In genomic region chr3:13377741-13378140, GRCh38 we compare ENCODE assay signal across 8 cellular contexts. TPM values are rescaled to one million over a fixed set of nuclear protein-coding genes. Genes with fewer than 3 reads are reported as not detected.
DNase-seq lines count a peak whose midpoint lies in the region; ATAC-seq and TF ChIP-seq lines count a peak whose summit lies in the region.
"Not testable (repeated sequence)": the region's sequence is repeated elsewhere in the genome, so short reads cannot be mapped to it uniquely, and the experiment has no call there.

No MANE protein-coding gene starts in this region.

- H3K27me3 Mint-ChIP-seq in activated T-cell treated with anti-CD3 and anti-CD28 coated beads, Interleukin-2, amount 50 U/mL, for 24 hours; activated naive CD8-positive, alpha-beta T cell treated with anti-CD3 and anti-CD28 coated beads, Interleukin-2, amount 50 U/mL, for 24 hours; neural crest cell (ENCODE audit: low read depth); stimulated activated naive B cell treated with anti-CD40 and anti-IgM and Interleukin-4, amounts not matched to agents 10 μg/mL and 1 μg/mL and 100 μg/mL, for 72 hours: not testable (repeated sequence)

- peak overlapping the region; percentile 92 to 99 (median 96) for H3K4me2 ChIP-seq in BLaER1 treated with 17β-estradiol and CSF1 and Interleukin-3, amounts not matched to agents 10 nM and 100 nM

- H3K4me3 Mint-ChIP-seq in activated T-cell treated with anti-CD3 and anti-CD28 coated beads, Interleukin-2, amount 50 U/mL, for 24 hours; activated naive CD8-positive, alpha-beta T cell treated with anti-CD3 and anti-CD28 coated beads, Interleukin-2, amount 50 U/mL, for 24 hours; neural crest cell; stimulated activated naive B cell treated with anti-CD40 and anti-IgM and Interleukin-4, amounts not matched to agents 10 μg/mL and 1 μg/mL and 100 μg/mL, for 72 hours: not testable (repeated sequence)

- ATAC-seq in GM18511 (IDR thresholded peaks at IDR 0.05; ENCODE audit: unreplicated experiment) (peak; percentile 8), HG03342 (IDR thresholded peaks at IDR 0.05; ENCODE audit: unreplicated experiment) (peak; percentile 6)
- not testable (repeated sequence) for ATAC-seq in activated naive CD8-positive, alpha-beta T cell treated with anti-CD3 and anti-CD28 coated beads, Interleukin-2, amount 50 U/mL, for 24 hours; Right ventricle myocardium inferior
- peak in 1 of 2 donors; percentile 9 for ATAC-seq in stimulated activated naive B cell treated with anti-CD40 and anti-IgM and Interleukin-4, amounts not matched to agents 10 μg/mL and 1 μg/mL and 100 μg/mL, for 72 hours (replicated peaks)

- H3K4me3 ChIP-seq in BLaER1 treated with 17β-estradiol and CSF1 and Interleukin-3, amounts not matched to agents 10 nM and 100 nM, result peak overlapping the region in 4 of 10 experiments; percentile 12 to 52 (median 33); a peak in 5 of 20 replicates

- peaks cover 74% of the 10 kb centered on the region for H3K36me3 Mint-ChIP-seq in activated T-cell treated with anti-CD3 and anti-CD28 coated beads, Interleukin-2, amount 50 U/mL, for 24 hours (ENCODE audit: low read depth)
- H3K36me3 Mint-ChIP-seq in activated naive CD8-positive, alpha-beta T cell treated with anti-CD3 and anti-CD28 coated beads, Interleukin-2, amount 50 U/mL, for 24 hours (ENCODE audit: low read depth), result peaks cover 41% of the 10 kb centered on the region
- not testable (repeated sequence) for H3K36me3 Mint-ChIP-seq in neural crest cell (ENCODE audit: low read depth)
- peaks cover 38 to 41% of the 10 kb centered on the region in 2 donors for H3K36me3 Mint-ChIP-seq in stimulated activated naive B cell treated with anti-CD40 and anti-IgM and Interleukin-4, amounts not matched to agents 10 μg/mL and 1 μg/mL and 100 μg/mL, for 72 hours

- not testable (repeated sequence) for H3K9me3 ChIP-seq in BLaER1 treated with 17β-estradiol and CSF1 and Interleukin-3, amounts not matched to agents 10 nM and 100 nM (replicated peaks in 1 of 11)

- not testable (repeated sequence) for DNase-seq in activated T-cell treated with anti-CD3 and anti-CD28 coated beads, Interleukin-2, amount 50 U/mL, for 24 hours; activated naive CD8-positive, alpha-beta T cell treated with anti-CD3 and anti-CD28 coated beads, Interleukin-2, amount 50 U/mL, for 24 hours; neural crest cell (ENCODE audit: low read depth, low spot score); stimulated activated naive B cell treated with anti-CD40 and anti-IgM and Interleukin-4, amounts not matched to agents 10 μg/mL and 1 μg/mL and 100 μg/mL, for 72 hours
- peak; percentile 45 for DNase-seq in Right ventricle myocardium inferior (ENCODE audit: missing footprints)

- H3K27ac Mint-ChIP-seq in activated T-cell treated with anti-CD3 and anti-CD28 coated beads, Interleukin-2, amount 50 U/mL, for 24 hours, result peak overlapping the region; percentile 79
- H3K27ac Mint-ChIP-seq in activated naive CD8-positive, alpha-beta T cell treated with anti-CD3 and anti-CD28 coated beads, Interleukin-2, amount 50 U/mL, for 24 hours, result peak overlapping the region; percentile 44
- H3K27ac Mint-ChIP-seq in neural crest cell (ENCODE audit: unreplicated experiment), result peak overlapping the region; percentile 55
- peak overlapping the region; percentile 78 for H3K27ac Mint-ChIP-seq in stimulated activated naive B cell treated with anti-CD40 and anti-IgM and Interleukin-4, amounts not matched to agents 10 μg/mL and 1 μg/mL and 100 μg/mL, for 72 hours

- intact Hi-C loops in Right ventricle myocardium inferior (cut with DNase I), result not testable (repeated sequence)

- peaks cover 51 to 67% (median 52%) of the 10 kb centered on the region in 10 experiments for H3K4me1 ChIP-seq in BLaER1 treated with 17β-estradiol and CSF1 and Interleukin-3, amounts not matched to agents 10 nM and 100 nM

- H3K9ac ChIP-seq in BLaER1 treated with 17β-estradiol and CSF1 and Interleukin-3, amounts not matched to agents 10 nM and 100 nM, result peak overlapping the region in 8 of 11 experiments; percentile 68 to 74 (median 70); a peak in 14 of 22 replicates

- not testable (repeated sequence) for H3K27me3 ChIP-seq in BLaER1 treated with 17β-estradiol and CSF1 and Interleukin-3, amounts not matched to agents 10 nM and 100 nM

- H3K4me1 Mint-ChIP-seq in activated T-cell treated with anti-CD3 and anti-CD28 coated beads, Interleukin-2, amount 50 U/mL, for 24 hours (ENCODE audit: low read depth); activated naive CD8-positive, alpha-beta T cell treated with anti-CD3 and anti-CD28 coated beads, Interleukin-2, amount 50 U/mL, for 24 hours; neural crest cell: not testable (repeated sequence)
- H3K4me1 Mint-ChIP-seq in stimulated activated naive B cell treated with anti-CD40 and anti-IgM and Interleukin-4, amounts not matched to agents 10 μg/mL and 1 μg/mL and 100 μg/mL, for 72 hours, result peaks cover 12 to 19% of the 10 kb centered on the region in 2 donors

- peak overlapping the region in 8 of 11 experiments; percentile 77 to 88 (median 84); a peak in 15 of 22 replicates for H3K27ac ChIP-seq in BLaER1 treated with 17β-estradiol and CSF1 and Interleukin-3, amounts not matched to agents 10 nM and 100 nM

- H4K20me1 ChIP-seq in BLaER1 treated with 17β-estradiol and CSF1 and Interleukin-3, amounts not matched to agents 10 nM and 100 nM, result peaks cover 0 to 14% (median 0%) of the 10 kb centered on the region in 11 experiments; a peak in 6 of 22 replicates

- peaks cover 37 to 85% (median 63%) of the 10 kb centered on the region in 11 experiments for H3K36me3 ChIP-seq in BLaER1 treated with 17β-estradiol and CSF1 and Interleukin-3, amounts not matched to agents 10 nM and 100 nM

- TF ChIP-seq CTCF in neural crest cell (conservative IDR thresholded peaks at IDR 0.05), result not testable (repeated sequence)

- not testable (repeated sequence) for H3K9me3 Mint-ChIP-seq in activated T-cell treated with anti-CD3 and anti-CD28 coated beads, Interleukin-2, amount 50 U/mL, for 24 hours; activated naive CD8-positive, alpha-beta T cell treated with anti-CD3 and anti-CD28 coated beads, Interleukin-2, amount 50 U/mL, for 24 hours; neural crest cell; stimulated activated naive B cell treated with anti-CD40 and anti-IgM and Interleukin-4, amounts not matched to agents 10 μg/mL and 1 μg/mL and 100 μg/mL, for 72 hours

RNA-seq across cellular contexts. Expression of gene NUP210, which starts 42.4 kb away (rescaled TPM):
- total RNA-seq in Right ventricle myocardium inferior (3.5 TPM), neural crest cell (59.4 and 59.5 TPM in 2 replicates)

Comparison
In these comparisons a context has a peak if more than half of its experiments do, and no peak if none do; other contexts are left out.
1. RNA of gene NUP210, which starts 42.4 kb away (total RNA-seq): 59.4 to 59.5 TPM in neural crest cell; 3.5 TPM in Right ventricle myocardium inferior (single experiment); every median in the first group is over 10 times any median in the second.
2. Peak in every context shown above with its lines, with median percentiles within 50 percentile points of each other: H3K27ac Mint-ChIP-seq.